Comparison of ENCODE assay signal across 8 cellular contexts in the genomic region with DNA sequence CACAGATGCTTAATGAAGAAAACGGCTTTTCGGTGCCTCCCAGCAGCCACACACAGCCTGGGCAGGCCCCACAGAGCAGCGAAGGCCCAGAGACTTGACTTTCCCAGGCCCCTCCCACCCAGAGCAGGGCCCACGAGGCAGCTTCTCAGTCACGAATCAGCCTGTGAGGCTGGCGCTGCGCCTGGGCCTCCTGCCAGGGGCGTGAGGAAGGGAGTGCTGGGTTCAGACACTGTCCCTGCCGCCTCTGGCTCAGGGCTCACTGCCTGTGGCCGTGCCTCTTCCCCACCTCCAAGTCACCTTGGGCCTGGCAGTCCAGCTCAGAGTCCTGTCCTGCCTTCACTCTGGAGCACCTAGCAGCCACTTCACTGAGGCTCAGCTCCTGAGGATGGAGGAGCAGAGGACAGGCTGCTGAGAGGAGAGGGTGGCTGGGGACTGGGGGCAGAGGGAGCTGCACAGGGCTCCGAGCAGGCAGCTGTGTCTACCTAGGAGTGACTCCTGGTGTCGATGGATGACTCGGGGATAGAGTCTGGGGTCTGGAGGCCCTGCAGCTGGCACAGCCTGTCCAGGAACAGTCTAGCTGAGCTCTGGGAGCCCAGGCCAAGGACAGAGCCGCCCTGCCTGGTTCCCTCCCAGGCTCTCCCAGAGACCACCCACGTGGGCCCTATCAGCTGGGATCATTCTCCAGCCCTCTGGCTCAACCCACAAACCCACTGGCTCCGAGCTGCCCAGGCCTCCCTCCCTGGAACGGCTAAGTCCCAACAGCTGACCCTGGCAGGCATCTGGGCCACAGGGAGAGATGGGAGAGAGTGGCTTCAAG. TPM values are rescaled to one million over a fixed set of nuclear protein-coding genes. Genes with fewer than 3 reads are reported as not detected.
DNase-seq lines count a peak whose midpoint lies in the region; ATAC-seq and TF ChIP-seq lines count a peak whose summit lies in the region.

No MANE protein-coding gene starts in this region.

- WGBS in tibial nerve, 2 donors, result 19 to 22% methylated on average over 9 to 12 of the region's 17 CpGs

- H3K36me3 ChIP-seq in mucosa of descending colon (ENCODE audit: low read depth), result no peaks in the 10 kb centered on the region
- no peaks in the 10 kb centered on the region for H3K36me3 ChIP-seq in tibial nerve

- intact Hi-C loops in mucosa of descending colon (cut with DNase I, micrococcal nuclease), result no loop called here

- H3K4me1 ChIP-seq in mucosa of descending colon (ENCODE audit: low read depth) (peaks cover 35% of the 10 kb centered on the region), tibial nerve (peaks cover 0 to 26% (median 18%) of the 10 kb centered on the region in 4 donors)

- peak overlapping the region; percentile 57 to 87 (median 74) for H3K27ac ChIP-seq in tibial nerve

- ATAC-seq in activated CD8-positive, alpha-beta memory T cell treated with anti-CD3 and anti-CD28 coated beads, Interleukin-2, amount 10 ng/mL, durations not matched to agents 7 days and 5 days, result no peak
- ATAC-seq in mucosa of descending colon (peak; percentile 81), GM19463 (IDR thresholded peaks at IDR 0.05; ENCODE audit: unreplicated experiment) (no peak), HG02571 (IDR thresholded peaks at IDR 0.05; ENCODE audit: unreplicated experiment) (no peak)

- peak overlapping the region; percentile 36 for H3K27ac Mint-ChIP-seq in activated CD8-positive, alpha-beta memory T cell treated with anti-CD3 and anti-CD28 coated beads, Interleukin-2, amount 10 ng/mL, durations not matched to agents 7 days and 5 days

- DNase-seq in activated CD8-positive, alpha-beta memory T cell treated with anti-CD3 and anti-CD28 coated beads, Interleukin-2, amount 10 ng/mL, durations not matched to agents 7 days and 5 days, result no peak
- DNase-seq in activated CD8-positive, alpha-beta memory T cell treated with anti-CD3 and anti-CD28 coated beads for 24 hours, result no peak
- peak; percentile 75 for DNase-seq in SK-N-DZ (ENCODE audit: low spot score)
- peak; percentile 64 for DNase-seq in epithelial cell of esophagus (ENCODE audit: low read depth)
- peak; percentile 89 to 92 (median 92) for DNase-seq in mucosa of descending colon
- peak; percentile 84 to 85 for DNase-seq in tibial nerve (ENCODE audit: low spot score in 2 of 2)

- H3K4me3 Mint-ChIP-seq in activated CD8-positive, alpha-beta memory T cell treated with anti-CD3 and anti-CD28 coated beads, Interleukin-2, amount 10 ng/mL, durations not matched to agents 7 days and 5 days, result no peak overlapping the region

- no peaks in the 10 kb centered on the region for H3K27me3 ChIP-seq in tibial nerve

- no peaks in the 10 kb centered on the region for H3K9me3 Mint-ChIP-seq in activated CD8-positive, alpha-beta memory T cell treated with anti-CD3 and anti-CD28 coated beads, Interleukin-2, amount 10 ng/mL, durations not matched to agents 7 days and 5 days (ENCODE audit: low read depth)

- peaks cover 1% of the 10 kb centered on the region for H3K36me3 Mint-ChIP-seq in activated CD8-positive, alpha-beta memory T cell treated with anti-CD3 and anti-CD28 coated beads, Interleukin-2, amount 10 ng/mL, durations not matched to agents 7 days and 5 days

- no peak for TF ChIP-seq CTCF in epithelial cell of esophagus (IDR thresholded peaks at IDR 0.05; ENCODE audit: insufficient read depth, low read depth, low read length, missing control alignments)
- TF ChIP-seq CTCF in mucosa of descending colon (IDR thresholded peaks at IDR 0.05), result no peak
- TF ChIP-seq CTCF in tibial nerve (IDR thresholded peaks at IDR 0.05), result no peak

- peaks cover 37% of the 10 kb centered on the region for H3K4me1 Mint-ChIP-seq in activated CD8-positive, alpha-beta memory T cell treated with anti-CD3 and anti-CD28 coated beads, Interleukin-2, amount 10 ng/mL, durations not matched to agents 7 days and 5 days

- CTCF ChIA-PET in activated CD8-positive, alpha-beta memory T cell treated with anti-CD3 and anti-CD28 coated beads, Interleukin-2, amount 10 ng/mL, durations not matched to agents 7 days and 5 days (lab: Charles Lee), result interaction anchor here (0.8 to 0.9 kb wide), 2 partner anchors 10 to 22 kb away, joined by 3 read pairs; no protein-coding TSS in a partner anchor

- H3K9me3 ChIP-seq in mucosa of descending colon (no peaks in the 10 kb centered on the region), tibial nerve (no peaks in the 10 kb centered on the region)

- H3K4me3 ChIP-seq in epithelial cell of esophagus (ENCODE audit: low read length), result no peak overlapping the region
- H3K4me3 ChIP-seq in mucosa of descending colon, result no peak overlapping the region
- no peak overlapping the region for H3K4me3 ChIP-seq in tibial nerve

- no peaks in the 10 kb centered on the region for H3K27me3 Mint-ChIP-seq in activated CD8-positive, alpha-beta memory T cell treated with anti-CD3 and anti-CD28 coated beads, Interleukin-2, amount 10 ng/mL, durations not matched to agents 7 days and 5 days

- TF ChIP-seq POLR2A in tibial nerve (IDR thresholded peaks at IDR 0.05), result no peak

- TF ChIP-seq EP300 in tibial nerve (IDR thresholded peaks at IDR 0.05), result peak in 1 of 2 donors; percentile 66

RNA-seq across cellular contexts. Expression of gene FOSL2, which starts 36.4 kb away (rescaled TPM):
- total RNA-seq in activated CD8-positive, alpha-beta memory T cell treated with anti-CD3 and anti-CD28 coated beads, Interleukin-2, amount 10 ng/mL, durations not matched to agents 7 days and 5 days, result 10 to 100 TPM; 56.2 to 75.7 TPM
- 0.57 and 0.89 TPM in 2 replicates for polyA plus RNA-seq in SK-N-DZ (2014; cell fraction: cytosol; rRNA removed)
- polyA plus RNA-seq in SK-N-DZ (2014; cell fraction: nucleus; rRNA removed), result 0.38 and 1.3 TPM in 2 replicates
- total RNA-seq in mucosa of descending colon, result 100 to 1,000 TPM; 160 to 166 (median 162) TPM
- 100 to 1,000 TPM; 141 to 207 (median 190) TPM for total RNA-seq in tibial nerve

Comparison
In these comparisons a context has a peak if more than half of its experiments do, and no peak if none do; other contexts are left out.
1. DNase-seq: peak in SK-N-DZ (single experiment), epithelial cell of esophagus (single experiment), mucosa of descending colon (3 of 3) and tibial nerve (2 of 2); none in activated CD8-positive, alpha-beta memory T cell treated with anti-CD3 and anti-CD28 coated beads, Interleukin-2, amount 10 ng/mL, durations not matched to agents 7 days and 5 days (single experiment) and activated CD8-positive, alpha-beta memory T cell treated with anti-CD3 and anti-CD28 coated beads for 24 hours (single experiment).